Comparison of ENCODE assay signal across 8 cellular contexts in the genomic region with DNA sequence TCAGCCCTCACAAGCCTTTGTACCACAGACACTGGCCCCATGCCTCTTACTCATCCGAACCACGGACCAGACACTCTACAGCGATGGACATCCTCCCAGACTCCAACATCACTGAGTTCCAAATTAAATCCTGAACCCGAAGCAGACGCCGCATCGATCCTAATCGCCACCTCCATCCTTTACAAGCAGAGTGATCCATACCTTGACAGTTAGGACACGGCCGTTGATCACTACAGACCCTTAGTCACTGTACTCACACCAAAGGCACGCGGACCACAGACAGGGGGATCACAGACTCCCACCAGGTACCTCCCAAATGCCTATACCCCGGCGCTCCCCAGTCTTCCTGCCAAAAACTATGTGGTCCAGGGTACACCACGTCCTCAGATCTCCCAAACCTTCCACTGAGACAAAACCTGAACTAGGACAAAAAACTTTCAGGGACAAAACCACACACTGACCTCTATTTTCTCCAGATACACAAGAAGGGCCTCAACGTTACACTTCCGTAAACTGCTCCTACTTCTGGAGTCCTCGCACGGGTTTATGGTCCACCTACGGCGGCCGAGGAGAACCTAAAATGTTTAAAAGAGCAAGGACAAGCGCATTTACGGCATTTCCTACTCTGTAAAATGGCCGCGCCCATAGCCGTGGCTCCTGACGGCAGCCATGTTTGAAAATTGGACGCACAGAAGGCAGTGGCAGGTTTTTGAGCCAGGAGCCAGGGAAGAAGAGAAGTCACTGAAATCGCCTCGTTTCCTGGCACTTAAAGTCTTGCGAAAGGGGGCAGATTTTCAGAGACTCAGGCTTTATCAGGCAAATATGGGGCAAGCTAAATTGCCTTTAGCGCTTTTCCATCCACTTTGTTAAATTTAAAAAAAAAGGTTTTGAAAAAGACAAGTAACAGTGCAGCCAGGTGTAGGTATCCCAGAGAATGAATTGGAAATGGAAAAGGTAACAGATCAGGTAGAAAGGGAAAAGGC. TPM values are rescaled to one million over a fixed set of nuclear protein-coding genes. Genes with fewer than 3 reads are reported as not detected.
DNase-seq lines count a peak whose midpoint lies in the region; ATAC-seq and TF ChIP-seq lines count a peak whose summit lies in the region.

A gene (minus strand): TSS at position 532 of the 983 bp plus-strand sequence. CDS start 12,480 bp downstream, outside the sequence.

- TF ChIP-seq CTCF in C4-2B (conservative IDR thresholded peaks at IDR 0.05) (no peak), esophagus muscularis mucosa (IDR thresholded peaks at IDR 0.05) (no peak)

- peaks cover 8% of the 10 kb centered on the region for H3K4me1 Mint-ChIP-seq in activated T-cell treated with anti-CD3 and anti-CD28 coated beads, Interleukin-2, amount 50 U/mL, for 72 hours (ENCODE audit: low read depth)

- H3K27me3 ChIP-seq in esophagus muscularis mucosa = no peaks in the 10 kb centered on the region
- no peaks in the 10 kb centered on the region for H3K27me3 ChIP-seq in muscle layer of duodenum (ENCODE audit: low read depth, low read length)

- WGBS in esophagus muscularis mucosa = 3% methylated on average over 33 of the region's 33 CpGs

- H3K9me3 ChIP-seq in esophagus muscularis mucosa = peaks cover 0 to 54% (median 30%) of the 10 kb centered on the region in 4 donors
- H3K9me3 ChIP-seq in muscle layer of duodenum (ENCODE audit: control insufficient read depth in 1 of 2, low read length in 2 of 2) = peaks cover 17 to 26% of the 10 kb centered on the region in 2 donors

- H3K36me3 ChIP-seq in esophagus muscularis mucosa (peaks cover 0 to 23% (median 3%) of the 10 kb centered on the region in 4 donors), muscle layer of duodenum (ENCODE audit: control insufficient read depth in 1 of 2, insufficient read depth in 2 of 2, low read length in 2 of 2) (peaks cover 3 to 28% of the 10 kb centered on the region in 2 donors)

- H3K27me3 Mint-ChIP-seq in activated T-cell treated with anti-CD3 and anti-CD28 coated beads, Interleukin-2, amount 50 U/mL, for 72 hours (ENCODE audit: low read depth) = no peaks in the 10 kb centered on the region

- H3K36me3 Mint-ChIP-seq in activated T-cell treated with anti-CD3 and anti-CD28 coated beads, Interleukin-2, amount 50 U/mL, for 72 hours (ENCODE audit: insufficient read depth in 2 of 2) = peaks cover 36 to 66% of the 10 kb centered on the region in 2 donors

- peak; percentile 93 for ATAC-seq in GM19397 (IDR thresholded peaks at IDR 0.05; ENCODE audit: unreplicated experiment)
- ATAC-seq in activated T-cell treated with anti-CD3 and anti-CD28 coated beads, Interleukin-2, amount 50 U/mL, for 72 hours (replicated peaks in 1 of 2) = peak; percentile 96 to 98

- peak within 1 kb of the TSS; percentile 72 for H3K27ac ChIP-seq in C4-2B
- H3K27ac ChIP-seq in esophagus muscularis mucosa (replicated peaks in 1 of 4) = peak within 1 kb of the TSS; percentile 79 to 81 (median 80)
- peak within 1 kb of the TSS; percentile 96 for H3K27ac ChIP-seq in muscle layer of duodenum (ENCODE audit: low read length)

- H3K27ac Mint-ChIP-seq in activated T-cell treated with anti-CD3 and anti-CD28 coated beads, Interleukin-2, amount 50 U/mL, for 72 hours = peak within 1 kb of the TSS; percentile 91

- H3K4me1 ChIP-seq in esophagus muscularis mucosa = peaks cover 10 to 18% (median 13%) of the 10 kb centered on the region in 4 donors
- peaks cover 0 to 13% of the 10 kb centered on the region in 2 donors for H3K4me1 ChIP-seq in muscle layer of duodenum (ENCODE audit: control insufficient read depth in 1 of 2, insufficient read depth in 2 of 2, low read length in 2 of 2)

- H3K9me3 Mint-ChIP-seq in activated T-cell treated with anti-CD3 and anti-CD28 coated beads, Interleukin-2, amount 50 U/mL, for 72 hours = peaks cover 23 to 24% of the 10 kb centered on the region in 2 donors

- no peak for TF ChIP-seq EP300 in esophagus muscularis mucosa (IDR thresholded peaks at IDR 0.05)

- no peak for TF ChIP-seq POLR2A in esophagus muscularis mucosa (IDR thresholded peaks at IDR 0.05; ENCODE audit: low read depth)

- H3K4me3 Mint-ChIP-seq in activated T-cell treated with anti-CD3 and anti-CD28 coated beads, Interleukin-2, amount 50 U/mL, for 72 hours = peak within 1 kb of the TSS; percentile 94 to 96

- H3K4me3 ChIP-seq in esophagus muscularis mucosa (peak within 1 kb of the TSS; percentile 77 to 86 (median 80)), muscle layer of duodenum (ENCODE audit: low read depth in 1 of 2, low read length in 2 of 2) (peak within 1 kb of the TSS; percentile 100)

- DNase-seq in HUDEP-2 (lab: John Stamatoyannopoulos, UW; ENCODE audit: unreplicated experiment in 76 of 76) (peak in 74 of 76 experiments; percentile 20 to 97 (median 88)), esophagus muscularis mucosa (ENCODE audit: extremely low spot score) (peak; percentile 94)
- peak; percentile 85 to 88 for DNase-seq in activated T-cell treated with anti-CD3 and anti-CD28 coated beads, Interleukin-2, amount 50 U/mL, for 72 hours
- peak; percentile 65 for DNase-seq in stimulated activated CD8-positive, alpha-beta memory T cell treated with anti-CD3 and anti-CD28 coated beads, Interleukin-7, amount 100 ng/mL, for 24 hours (ENCODE audit: low read depth)

- intact Hi-C loops in esophagus muscularis mucosa (cut with DNase I) = loop anchor here (2.0 kb wide), 1 partner anchor 60 kb away; a partner anchor contains a TSS

TF ChIP-seq in PFSK-1, 5 proteins besides CTCF, POLR2A, EP300 and RAD21:
- TF ChIP-seq POLR2AphosphoS5 (IDR thresholded peaks at IDR 0.05; ENCODE audit: low read depth, low read length) (peak; percentile 45; the same call in 1 of the 2 replicates), FOXP2 (optimal IDR thresholded peaks at IDR 0.05; ENCODE audit: borderline replicate concordance, extremely low read depth, extremely low read length, insufficient read depth) (no peak), SIN3A (IDR thresholded peaks at IDR 0.05; ENCODE audit: borderline replicate concordance, insufficient read depth, low read length) (0 out of 2 replicates have a peak, but pooled peaks have one; percentile 65), TAF1 (IDR thresholded peaks at IDR 0.05; ENCODE audit: borderline replicate concordance, insufficient read depth, low read length) (no peak)
- TF ChIP-seq, protein P1, sequence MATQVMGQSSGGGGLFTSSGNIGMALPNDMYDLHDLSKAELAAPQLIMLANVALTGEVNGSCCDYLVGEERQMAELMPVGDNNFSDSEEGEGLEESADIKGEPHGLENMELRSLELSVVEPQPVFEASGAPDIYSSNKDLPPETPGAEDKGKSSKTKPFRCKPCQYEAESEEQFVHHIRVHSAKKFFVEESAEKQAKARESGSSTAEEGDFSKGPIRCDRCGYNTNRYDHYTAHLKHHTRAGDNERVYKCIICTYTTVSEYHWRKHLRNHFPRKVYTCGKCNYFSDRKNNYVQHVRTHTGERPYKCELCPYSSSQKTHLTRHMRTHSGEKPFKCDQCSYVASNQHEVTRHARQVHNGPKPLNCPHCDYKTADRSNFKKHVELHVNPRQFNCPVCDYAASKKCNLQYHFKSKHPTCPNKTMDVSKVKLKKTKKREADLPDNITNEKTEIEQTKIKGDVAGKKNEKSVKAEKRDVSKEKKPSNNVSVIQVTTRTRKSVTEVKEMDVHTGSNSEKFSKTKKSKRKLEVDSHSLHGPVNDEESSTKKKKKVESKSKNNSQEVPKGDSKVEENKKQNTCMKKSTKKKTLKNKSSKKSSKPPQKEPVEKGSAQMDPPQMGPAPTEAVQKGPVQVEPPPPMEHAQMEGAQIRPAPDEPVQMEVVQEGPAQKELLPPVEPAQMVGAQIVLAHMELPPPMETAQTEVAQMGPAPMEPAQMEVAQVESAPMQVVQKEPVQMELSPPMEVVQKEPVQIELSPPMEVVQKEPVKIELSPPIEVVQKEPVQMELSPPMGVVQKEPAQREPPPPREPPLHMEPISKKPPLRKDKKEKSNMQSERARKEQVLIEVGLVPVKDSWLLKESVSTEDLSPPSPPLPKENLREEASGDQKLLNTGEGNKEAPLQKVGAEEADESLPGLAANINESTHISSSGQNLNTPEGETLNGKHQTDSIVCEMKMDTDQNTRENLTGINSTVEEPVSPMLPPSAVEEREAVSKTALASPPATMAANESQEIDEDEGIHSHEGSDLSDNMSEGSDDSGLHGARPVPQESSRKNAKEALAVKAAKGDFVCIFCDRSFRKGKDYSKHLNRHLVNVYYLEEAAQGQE (IDR thresholded peaks at IDR 0.05; ENCODE audit: insufficient read depth in 1 of 2, low read depth in 2 of 2, low read length in 2 of 2) = no peak

RNA-seq across cellular contexts. Expression of the gene that starts here (rescaled TPM):
- 1.8 TPM for polyA plus RNA-seq in PFSK-1 (2012; ENCODE audit: insufficient read length, low read depth)
- 10 to 100 TPM; 10.9 to 15.6 TPM for total RNA-seq in activated T-cell treated with anti-CD3 and anti-CD28 coated beads, Interleukin-2, amount 50 U/mL, for 72 hours
- total RNA-seq in esophagus muscularis mucosa = 10 to 100 TPM in 3 of 4 donors, 1 to 10 TPM in 1; 9.2 to 14.6 (median 12.7) TPM

Comparison
In these comparisons a context has a peak if more than half of its experiments do, and no peak if none do; other contexts are left out.
1. Peak in every context shown above with its lines: DNase-seq, ATAC-seq, H3K4me3 ChIP-seq and H3K27ac ChIP-seq.